ENCODE assay signal across 11 cellular contexts in genomic region chr6:169579712-169580111, GRCh38.
DNase-seq lines count a peak whose midpoint lies in the region; ATAC-seq and TF ChIP-seq lines count a peak whose summit lies in the region.
"Had no signal": no experiment of that assay in that cellular context is flagged by ENCODE, and none has a peak within 500 bp of the region (broad histone marks: within the 10 kb centered on the region; RNA-seq: fewer than 3 reads in every experiment).

No MANE protein-coding gene starts in this region.

- TF ChIP-seq CTCF in RWPE1 (conservative IDR thresholded peaks at IDR 0.05; ENCODE audit: low read depth) = no peak
- TF ChIP-seq CTCF in WTC11 (IDR thresholded peaks at IDR 0.05) = no peak
- no peak for TF ChIP-seq CTCF in epithelial cell of esophagus (IDR thresholded peaks at IDR 0.05; ENCODE audit: insufficient read depth, low read depth, low read length, missing control alignments)

- peak overlapping the region; percentile 3 for H3K27ac Mint-ChIP-seq in WTC11
- peak overlapping the region in 2 of 8 donors; percentile 20 to 28 for H3K27ac Mint-ChIP-seq in CD8-positive, alpha-beta memory T cell

- no peaks in the 10 kb centered on the region for H3K36me3 ChIP-seq in CD8-positive, alpha-beta memory T cell (ENCODE audit: insufficient read depth, low read length)

- DNase-seq in RWPE1 (ENCODE audit: low spot score) (peak; percentile 23), WTC11 (ENCODE audit: low spot score) (no peak), epithelial cell of esophagus (ENCODE audit: low read depth) (peak; percentile 40), A172 (ENCODE audit: low spot score) (no peak), NCI-H1105 (lab: John Stamatoyannopoulos, UW) (no peak)
- no peak for DNase-seq in CD8-positive, alpha-beta memory T cell
- DNase-seq: AML-193, DMS53, GF-D8 had no signal

- H3K27me3 Mint-ChIP-seq in WTC11 (ENCODE audit: low read depth) = no peaks in the 10 kb centered on the region
- H3K27me3 Mint-ChIP-seq in CD8-positive, alpha-beta memory T cell = no peaks in the 10 kb centered on the region

- H3K4me1 Mint-ChIP-seq in WTC11 = peaks cover 10% of the 10 kb centered on the region
- H3K4me1 Mint-ChIP-seq in CD8-positive, alpha-beta memory T cell = peaks cover 18 to 29% (median 19%) of the 10 kb centered on the region in 3 donors

- POLR2A ChIA-PET in RWPE1 (lab: Yijun Ruan, JAX; ENCODE audit: low non-redundant PET) = no interaction called here
- POLR2A ChIA-PET in WTC11 (lab: Charles Lee) = no interaction called here
- POLR2A ChIA-PET in CD8-positive, alpha-beta memory T cell (lab: Charles Lee) = no interaction called here

- no peak overlapping the region for H3K4me3 Mint-ChIP-seq in WTC11
- H3K4me3 Mint-ChIP-seq in CD8-positive, alpha-beta memory T cell = no peak overlapping the region

- H3K4me3 ChIP-seq in epithelial cell of esophagus (ENCODE audit: low read length) = no peak overlapping the region
- no peak overlapping the region for H3K4me3 ChIP-seq in CD8-positive, alpha-beta memory T cell (ENCODE audit: low read length)
- H3K4me3 ChIP-seq: BLaER1 had no signal

- H3K27ac ChIP-seq in RWPE1 = no peak overlapping the region
- H3K27ac ChIP-seq in CD8-positive, alpha-beta memory T cell (ENCODE audit: low read depth, low read length) = no peak overlapping the region
- H3K27ac ChIP-seq: BLaER1 had no signal

- H3K4me1 ChIP-seq in CD8-positive, alpha-beta memory T cell (ENCODE audit: insufficient read depth, low read length) = peaks cover 15% of the 10 kb centered on the region

- no peak for ATAC-seq in WTC11
- ATAC-seq: HCT116 had no signal

- CTCF ChIA-PET in RWPE1 (lab: Yijun Ruan, JAX) (no interaction called here), WTC11 (lab: Charles Lee) (no interaction called here)
- CTCF ChIA-PET in CD8-positive, alpha-beta memory T cell (lab: Charles Lee) = no interaction called here

- peaks cover 5% of the 10 kb centered on the region for H3K9me3 Mint-ChIP-seq in WTC11
- no peaks in the 10 kb centered on the region for H3K9me3 Mint-ChIP-seq in CD8-positive, alpha-beta memory T cell

- H3K9me3 ChIP-seq in CD8-positive, alpha-beta memory T cell (ENCODE audit: low read length) = no peaks in the 10 kb centered on the region

- no peaks in the 10 kb centered on the region for H3K27me3 ChIP-seq in CD8-positive, alpha-beta memory T cell (ENCODE audit: insufficient read depth, low read length, poor library complexity, severe bottlenecking)
- H3K27me3 ChIP-seq: BLaER1 had no signal

- H3K36me3 Mint-ChIP-seq in WTC11 = peaks cover 13% of the 10 kb centered on the region
- H3K36me3 Mint-ChIP-seq in CD8-positive, alpha-beta memory T cell = peaks cover 7 to 13% (median 11%) of the 10 kb centered on the region in 3 donors

TF ChIP-seq in WTC11, 78 proteins besides CTCF, POLR2A, EP300 and RAD21:
- TF ChIP-seq SMAD4 (CRISPR knock-in tag; IDR thresholded peaks at IDR 0.05) (no peak), ZBTB21 (CRISPR knock-in tag; IDR thresholded peaks at IDR 0.05; ENCODE audit: borderline replicate concordance) (no peak), ATF2 (CRISPR knock-in tag; IDR thresholded peaks at IDR 0.05; ENCODE audit: borderline replicate concordance, low read depth) (no peak), NR3C1 (CRISPR knock-in tag; conservative IDR thresholded peaks at IDR 0.05; ENCODE audit: low read depth) (no peak), OVOL2 (CRISPR knock-in tag; IDR thresholded peaks at IDR 0.05; ENCODE audit: borderline replicate concordance) (no peak), ARID4B (CRISPR knock-in tag; IDR thresholded peaks at IDR 0.05; ENCODE audit: borderline replicate concordance) (no peak), E2F4 (CRISPR knock-in tag; IDR thresholded peaks at IDR 0.05; ENCODE audit: borderline replicate concordance, low read depth) (no peak)
TF ChIP-seq in WTC11: peak in this region for 0.

Comparison
In these comparisons a context has a peak if more than half of its experiments do, and no peak if none do; other contexts are left out.
1. DNase-seq: peak in RWPE1 (single experiment) and epithelial cell of esophagus (single experiment); none in WTC11 (single experiment), A172 (single experiment), NCI-H1105 (single experiment) and CD8-positive, alpha-beta memory T cell (0 of 5).